In the genomic region with DNA sequence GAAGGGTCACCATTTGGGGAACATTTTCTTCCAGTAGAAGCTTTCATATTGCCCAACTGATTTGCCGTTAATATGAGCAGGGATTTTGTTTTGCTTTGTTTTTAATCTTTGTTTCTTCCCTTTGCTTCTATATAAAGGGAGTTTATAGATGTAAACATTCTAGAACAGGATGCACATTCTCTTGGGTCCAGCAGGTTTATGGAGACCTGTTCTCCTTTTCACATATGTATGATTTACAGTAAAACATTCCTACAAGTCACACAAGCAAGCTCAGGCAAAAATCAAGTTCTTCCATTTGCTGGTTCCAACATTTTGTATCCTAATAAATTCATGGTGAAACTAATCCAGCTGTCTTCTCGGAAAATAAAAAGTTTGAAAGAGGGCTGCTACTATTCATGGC, we compare ENCODE assay signal across 27 cellular contexts.
"Had no signal": no experiment of that assay in that cellular context is flagged by ENCODE, and none has a peak within 500 bp of the region (broad histone marks: within the 10 kb centered on the region; RNA-seq: fewer than 3 reads in every experiment).

No MANE protein-coding gene starts in this region.

- H3K9me3 ChIP-seq: colonic mucosa, esophagus muscularis mucosa, esophagus squamous epithelium, gastrocnemius medialis, gastroesophageal sphincter had no signal

- FAIRE-seq: colon, endometrium, endothelial cell of umbilical vein, frontal cortex had no signal

- H3K4me3 ChIP-seq: colonic mucosa, coronary artery, dorsolateral prefrontal cortex, esophagus muscularis mucosa, esophagus squamous epithelium, gastrocnemius medialis, gastroesophageal sphincter, heart left ventricle, heart right ventricle had no signal

- H3K27ac ChIP-seq: colonic mucosa, coronary artery, dorsolateral prefrontal cortex, epithelial cell of prostate, esophagus muscularis mucosa, esophagus squamous epithelium, foreskin keratinocyte, gastrocnemius medialis, gastroesophageal sphincter, heart left ventricle, heart right ventricle had no signal

- H3K36me3 ChIP-seq: colonic mucosa, esophagus muscularis mucosa, esophagus squamous epithelium, gastrocnemius medialis, gastroesophageal sphincter, heart left ventricle, heart right ventricle had no signal

- DNase-seq: colonic mucosa; cortex of kidney; dermis blood vessel endothelial cell; dorsolateral prefrontal cortex; effector CD4-positive, alpha-beta T cell; effector CD8-positive, alpha-beta T cell; effector memory CD4-positive, alpha-beta T cell; effector memory CD8-positive, alpha-beta T cell; endodermal cell; erythroblast; esophagus squamous epithelium; foreskin fibroblast; foreskin keratinocyte; foreskin melanocyte; gastrocnemius medialis; glutamatergic neuron; head of caudate nucleus; heart left ventricle; heart right ventricle had no signal

- H3K4me1 ChIP-seq: colonic mucosa, esophagus muscularis mucosa, esophagus squamous epithelium, foreskin keratinocyte, gastrocnemius medialis, gastroesophageal sphincter, heart left ventricle, heart right ventricle had no signal

- H3K27me3 ChIP-seq: colonic mucosa, dorsolateral prefrontal cortex, esophagus muscularis mucosa, esophagus squamous epithelium, foreskin keratinocyte, gastrocnemius medialis, gastroesophageal sphincter, heart left ventricle, heart right ventricle had no signal
